In genomic region chr10:122261584-122261983, GRCh38 we compare ENCODE assay signal across 9 cellular contexts. TPM values are rescaled to one million over a fixed set of nuclear protein-coding genes. Genes with fewer than 3 reads are reported as not detected.
"Had no signal": no experiment of that assay in that cellular context is flagged by ENCODE, and none has a peak within 500 bp of the region (broad histone marks: within the 10 kb centered on the region; RNA-seq: fewer than 3 reads in every experiment).

No MANE protein-coding gene starts in this region.

- DNase-seq: GM23248, GOT3, H9, HCEC 1CT, Kasumi-1, KG1 had no signal

- H2AFZ ChIP-seq: GM23248 had no signal

- H3K4me3 ChIP-seq: GM23248 had no signal

- H3K27ac Mint-ChIP-seq: H9, IgD-negative memory B cell had no signal

- FAIRE-seq: H54, HTR-8/SVneo had no signal

- H3K9ac ChIP-seq: GM23248 had no signal

- H3K27ac ChIP-seq: GM23248 had no signal

- H3K4me1 Mint-ChIP-seq: IgD-negative memory B cell had no signal

- H3K4me3 Mint-ChIP-seq: H9, IgD-negative memory B cell had no signal

RNA-seq across cellular contexts. Expression of gene BTBD16, which starts 9.5 kb away (rescaled TPM):
- total RNA-seq: GM23248, H9 had no signal
- polyA plus RNA-seq: GM23248, IgD-negative memory B cell had no signal
